In the genomic region with DNA sequence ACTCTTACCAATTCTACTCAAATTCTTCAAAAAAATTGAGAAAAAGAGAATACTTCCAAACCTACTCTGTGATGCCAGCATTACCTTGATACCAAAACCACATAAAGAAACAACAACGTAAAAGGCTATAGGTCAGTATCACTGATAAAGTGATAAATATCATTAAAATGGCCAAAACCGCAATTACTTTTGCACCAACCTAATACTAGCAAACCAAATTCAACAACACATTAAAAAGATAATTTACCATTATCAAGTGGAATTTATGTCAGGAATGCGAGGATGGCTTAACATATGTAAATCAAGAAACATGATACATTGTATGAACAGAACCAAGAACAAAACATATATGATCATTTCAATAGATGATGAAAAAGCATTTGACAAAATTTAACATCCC, we compare ENCODE assay signal across 7 cellular contexts. TPM values are rescaled to one million over a fixed set of nuclear protein-coding genes. Genes with fewer than 3 reads are reported as not detected.
"Had no signal": no experiment of that assay in that cellular context is flagged by ENCODE, and none has a peak within 500 bp of the region (broad histone marks: within the 10 kb centered on the region; RNA-seq: fewer than 3 reads in every experiment).

No MANE protein-coding gene starts in this region.

- FAIRE-seq: GM12878, GM12891, GM12892, GM18507, GM19239 had no signal

- ATAC-seq: GM12878 had no signal

- H3K4me3 ChIP-seq: GM12878 had no signal

- DNase-seq: GDM1, GF-D8 had no signal

RNA-seq across cellular contexts. Expression of a gene that starts 7.0 kb away (rescaled TPM):
- total RNA-seq: GM12878 had no signal
